Comparison of ENCODE assay signal across 1 cellular context in genomic region chr15:45715528-45715927, GRCh38.
TF ChIP-seq lines count a peak whose summit lies in the region.

No MANE protein-coding gene starts in this region.

TF ChIP-seq in WTC11, 78 proteins besides CTCF, POLR2A, EP300 and RAD21 (continued from another document):
- TF ChIP-seq, protein P1, sequence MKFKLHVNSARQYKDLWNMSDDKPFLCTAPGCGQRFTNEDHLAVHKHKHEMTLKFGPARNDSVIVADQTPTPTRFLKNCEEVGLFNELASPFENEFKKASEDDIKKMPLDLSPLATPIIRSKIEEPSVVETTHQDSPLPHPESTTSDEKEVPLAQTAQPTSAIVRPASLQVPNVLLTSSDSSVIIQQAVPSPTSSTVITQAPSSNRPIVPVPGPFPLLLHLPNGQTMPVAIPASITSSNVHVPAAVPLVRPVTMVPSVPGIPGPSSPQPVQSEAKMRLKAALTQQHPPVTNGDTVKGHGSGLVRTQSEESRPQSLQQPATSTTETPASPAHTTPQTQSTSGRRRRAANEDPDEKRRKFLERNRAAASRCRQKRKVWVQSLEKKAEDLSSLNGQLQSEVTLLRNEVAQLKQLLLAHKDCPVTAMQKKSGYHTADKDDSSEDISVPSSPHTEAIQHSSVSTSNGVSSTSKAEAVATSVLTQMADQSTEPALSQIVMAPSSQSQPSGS (CRISPR knock-in tag; IDR thresholded peaks at IDR 0.05; ENCODE audit: borderline replicate concordance, low read depth), result no peak
- no peak for TF ChIP-seq SMAD3 (CRISPR knock-in tag; IDR thresholded peaks at IDR 0.05; ENCODE audit: borderline replicate concordance)
